8 cellular contexts compared by ENCODE assay signal in the genomic region with DNA sequence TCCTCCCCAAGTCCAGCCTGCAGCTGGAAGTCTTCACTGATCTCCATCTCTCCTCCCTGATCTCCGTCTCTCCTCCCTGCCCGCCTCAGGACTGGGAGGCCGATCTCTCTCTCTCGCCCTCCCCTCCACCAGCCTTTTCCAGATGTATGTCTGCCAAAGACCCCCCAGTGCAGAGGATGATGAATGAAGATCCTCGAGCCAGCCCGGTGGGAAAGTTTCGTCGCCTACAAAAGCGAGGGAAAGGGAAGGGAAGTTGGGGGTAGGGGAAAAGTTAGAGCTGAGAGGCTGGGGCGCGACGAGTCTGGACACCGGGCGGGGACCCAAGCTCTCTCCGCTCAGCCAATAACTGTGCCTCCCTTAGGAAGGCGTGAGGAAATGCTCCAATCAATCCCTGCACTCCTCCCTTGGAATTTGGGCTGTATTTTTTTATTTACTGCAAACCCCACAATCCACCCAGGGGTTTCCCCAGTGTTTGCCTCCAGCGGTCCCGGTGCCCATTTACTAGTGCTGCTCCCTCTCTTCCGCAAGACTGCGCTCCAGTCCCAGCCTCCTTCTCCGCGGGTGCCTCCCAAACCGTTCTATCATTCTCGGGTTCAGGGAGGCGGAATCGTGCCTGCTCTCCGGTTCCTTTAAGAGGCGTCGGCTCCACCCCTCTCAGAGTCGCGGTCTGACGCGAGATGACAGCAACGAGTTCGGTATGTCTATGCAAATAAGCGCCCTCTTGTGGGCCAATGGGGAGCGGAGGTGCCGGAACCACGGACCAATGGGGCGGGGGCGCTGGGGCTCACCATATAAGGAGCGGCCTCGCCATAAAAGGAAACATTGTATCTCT. TPM values are rescaled to one million over a fixed set of nuclear protein-coding genes. Genes with fewer than 3 reads are reported as not detected.
DNase-seq lines count a peak whose midpoint lies in the region; ATAC-seq and TF ChIP-seq lines count a peak whose summit lies in the region.

Gene SRF (plus strand): TSS at position 818 of the 832 bp plus-strand sequence. CDS start 388 bp downstream, outside the sequence.

- peak; percentile 100 for DNase-seq in GM23338 (ENCODE audit: low spot score)
- DNase-seq in LNCaP clone FGC (ENCODE audit: low read depth), result peak; percentile 96
- peak; percentile 95 for DNase-seq in RWPE1 (ENCODE audit: low spot score)
- DNase-seq in fibroblast of peridontal ligament (ENCODE audit: extremely low read depth), result peak; percentile 99
- peak; percentile 99 for DNase-seq in natural killer cell
- DNase-seq in stimulated activated naive CD4-positive, alpha-beta T cell treated with Interleukin-2 at 50 U/mL for 16 hours (lab: John Stamatoyannopoulos, UW), result peak; percentile 98

- POLR2A ChIA-PET in RWPE1 (lab: Yijun Ruan, JAX; ENCODE audit: low non-redundant PET), result interaction anchor here (0.5 to 0.6 kb wide), 3 partner anchors 26 to 103 kb away, joined by 3 to 5 read pairs (median 4); partner anchors contain the start of gene TTBK1

- intact Hi-C loops in natural killer cell (cut with micrococcal nuclease), result loop anchor here (1.0 to 5.0 kb wide), 4 partner anchors 111 to 1077 kb away; partner anchors contain the start of genes CNPY3, HSP90AB1, KLC4 and MRPL2

- H3K27me3 ChIP-seq in DOHH2 (ENCODE audit: control insufficient read depth, low read length) (no peaks in the 10 kb centered on the region), GM23338 (ENCODE audit: insufficient read depth) (peaks cover 9% of the 10 kb centered on the region)

- H4K20me1 ChIP-seq in DOHH2 (ENCODE audit: control insufficient read depth, insufficient read depth, low read depth, low read length) (peaks cover 26% of the 10 kb centered on the region), GM23338 (replicated peaks; ENCODE audit: insufficient read depth) (peaks cover 9% of the 10 kb centered on the region)

- no peaks in the 10 kb centered on the region for H3K9me2 ChIP-seq in DOHH2 (replicated peaks; ENCODE audit: control insufficient read depth, low read length)
- no peaks in the 10 kb centered on the region for H3K9me2 ChIP-seq in GM23338 (ENCODE audit: insufficient read depth)

- H3K4me1 Mint-ChIP-seq in GM23338, result peaks cover 33% of the 10 kb centered on the region
- H3K4me1 Mint-ChIP-seq in activated T-helper 17 cell treated with anti-CD3 and anti-CD28 coated beads, Interleukin-2, amount 50 U/mL, for 72 hours, result peaks cover 23% of the 10 kb centered on the region
- peaks cover 33 to 45% of the 10 kb centered on the region in 2 donors for H3K4me1 Mint-ChIP-seq in natural killer cell

- no peaks in the 10 kb centered on the region for H3K9me3 ChIP-seq in DOHH2 (ENCODE audit: control insufficient read depth, insufficient read depth, low read length)

- peak within 1 kb of the TSS; percentile 84; the same call in 1 of the 2 replicates for H2AFZ ChIP-seq in GM23338

- peak; percentile 56 for ATAC-seq in GM23338
- ATAC-seq in activated T-helper 17 cell treated with anti-CD3 and anti-CD28 coated beads, Interleukin-2, amount 50 U/mL, for 72 hours (replicated peaks), result peak; percentile 73
- ATAC-seq in natural killer cell, result peak; percentile 76 to 94 (median 83)

- peak within 1 kb of the TSS; percentile 46 for H3K27ac ChIP-seq in DOHH2 (ENCODE audit: low read depth, low read length)
- peak within 1 kb of the TSS; percentile 100 for H3K27ac ChIP-seq in GM23338 (ENCODE audit: low read depth)
- H3K27ac ChIP-seq in RWPE1, result peak within 1 kb of the TSS; percentile 97

- peaks cover 14% of the 10 kb centered on the region for H3F3A ChIP-seq in DOHH2 (ENCODE audit: control insufficient read depth, insufficient read depth)
- peaks cover 11% of the 10 kb centered on the region for H3F3A ChIP-seq in GM23338 (replicated peaks; ENCODE audit: low read depth)

- TF ChIP-seq CTCF in DOHH2 (IDR thresholded peaks at IDR 0.05; ENCODE audit: low read depth, low read length, poor library complexity, severe bottlenecking), result no peak
- TF ChIP-seq CTCF in GM23338 (conservative IDR thresholded peaks at IDR 0.05; ENCODE audit: low read depth in 2 of 2), result no peak
- TF ChIP-seq CTCF in LNCaP clone FGC (IDR thresholded peaks at IDR 0.05; ENCODE audit: control insufficient read depth, extremely low read depth, insufficient read depth), result no peak
- TF ChIP-seq CTCF in RWPE1 (conservative IDR thresholded peaks at IDR 0.05; ENCODE audit: low read depth), result no peak
- no peak for TF ChIP-seq CTCF in natural killer cell (IDR thresholded peaks at IDR 0.05)

- CTCF ChIA-PET in RWPE1 (lab: Yijun Ruan, JAX), result no interaction called here

- peaks cover 24% of the 10 kb centered on the region for H3K36me3 Mint-ChIP-seq in GM23338 (ENCODE audit: low read depth)
- H3K36me3 Mint-ChIP-seq in activated T-helper 17 cell treated with anti-CD3 and anti-CD28 coated beads, Interleukin-2, amount 50 U/mL, for 72 hours (ENCODE audit: low read depth), result peaks cover 25% of the 10 kb centered on the region
- no peaks in the 10 kb centered on the region for H3K36me3 Mint-ChIP-seq in natural killer cell

- H3K9me3 Mint-ChIP-seq in GM23338 (peaks cover 2% of the 10 kb centered on the region; the same call in 2 of the 3 replicates), natural killer cell (no peaks in the 10 kb centered on the region)
- no peaks in the 10 kb centered on the region for H3K9me3 Mint-ChIP-seq in activated T-helper 17 cell treated with anti-CD3 and anti-CD28 coated beads, Interleukin-2, amount 50 U/mL, for 72 hours

- H3K4me1 ChIP-seq in DOHH2 (ENCODE audit: control insufficient read depth, low read length) (peaks cover 32% of the 10 kb centered on the region), GM23338 (ENCODE audit: insufficient read depth) (peaks cover 14% of the 10 kb centered on the region)

- H3K27me3 Mint-ChIP-seq in GM23338 (ENCODE audit: insufficient read depth, low read depth, poor library complexity), result peaks cover 27% of the 10 kb centered on the region
- no peaks in the 10 kb centered on the region for H3K27me3 Mint-ChIP-seq in activated T-helper 17 cell treated with anti-CD3 and anti-CD28 coated beads, Interleukin-2, amount 50 U/mL, for 72 hours
- H3K27me3 Mint-ChIP-seq in natural killer cell (ENCODE audit: low read depth in 2 of 2), result no peaks in the 10 kb centered on the region

- H3K4me3 ChIP-seq in DOHH2 (ENCODE audit: low read length), result peak within 1 kb of the TSS; percentile 85
- peak within 1 kb of the TSS; percentile 91 for H3K4me3 ChIP-seq in GM23338
- peak within 1 kb of the TSS; percentile 79 for H3K4me3 ChIP-seq in LNCaP clone FGC (ENCODE audit: low read depth, low read length)

- H3K27ac Mint-ChIP-seq in GM23338 (peak within 1 kb of the TSS; percentile 99), natural killer cell (peak within 1 kb of the TSS; percentile 94 to 96)
- peak within 1 kb of the TSS; percentile 97 for H3K27ac Mint-ChIP-seq in activated T-helper 17 cell treated with anti-CD3 and anti-CD28 coated beads, Interleukin-2, amount 50 U/mL, for 72 hours

- H3K79me2 ChIP-seq in DOHH2 (ENCODE audit: control insufficient read depth, low read length) (peaks cover 39% of the 10 kb centered on the region), GM23338 (replicated peaks; ENCODE audit: insufficient read depth) (peaks cover 30% of the 10 kb centered on the region)

- H3K4me3 Mint-ChIP-seq in GM23338, result peak within 1 kb of the TSS; percentile 91
- peak within 1 kb of the TSS; percentile 87 for H3K4me3 Mint-ChIP-seq in activated T-helper 17 cell treated with anti-CD3 and anti-CD28 coated beads, Interleukin-2, amount 50 U/mL, for 72 hours
- peak within 1 kb of the TSS; percentile 99 for H3K4me3 Mint-ChIP-seq in natural killer cell

- H3K36me3 ChIP-seq in DOHH2 (ENCODE audit: control insufficient read depth, low read length), result peaks cover 34% of the 10 kb centered on the region
- H3K36me3 ChIP-seq in GM23338 (ENCODE audit: insufficient read depth), result peaks cover 9% of the 10 kb centered on the region; the same call in 1 of the 2 replicates

- H3K4me2 ChIP-seq in DOHH2 (ENCODE audit: low read length), result peak within 1 kb of the TSS; percentile 74
- H3K4me2 ChIP-seq in GM23338, result peak within 1 kb of the TSS; percentile 91

TF ChIP-seq in GM23338, 12 proteins besides CTCF, POLR2A, EP300 and RAD21 (continues in another document):
- TF ChIP-seq POLR2AphosphoS5 (IDR thresholded peaks at IDR 0.05; ENCODE audit: low read depth), result peak; percentile 74

RNA-seq across cellular contexts. Expression of gene SRF, which starts in this region (rescaled TPM):
- 49.7 and 54.9 TPM in 2 replicates for total RNA-seq in GM23338 (2014; rRNA removed; shearing (Covaris generic))
- 9.9 and 13.4 TPM in 2 replicates for polyA plus RNA-seq in GM23338 (2016; fragmentation: Nextera tagmentation; extraction: Ambion mirVana)
- 10 to 100 TPM; 36.2 to 63.4 TPM for total RNA-seq in activated T-helper 17 cell treated with anti-CD3 and anti-CD28 coated beads, Interleukin-2, amount 50 U/mL, for 72 hours
- 10 to 100 TPM; 31.6 to 33.0 (median 32.0) TPM for total RNA-seq in natural killer cell

Comparison
In these comparisons a context has a peak if more than half of its experiments do, and no peak if none do; other contexts are left out.
1. Peak in every context shown above with its lines: DNase-seq, ATAC-seq, H3K4me3 ChIP-seq and H3K27ac ChIP-seq.
2. H3K27ac ChIP-seq: peak in every context shown above with its lines; median percentile 100 in GM23338; 97 in RWPE1; 46 in DOHH2.